Comparison of ENCODE assay signal across 8 cellular contexts in genomic region chr1:37865348-37866119, GRCh38. TPM values are rescaled to one million over a fixed set of nuclear protein-coding genes. Genes with fewer than 3 reads are reported as not detected.
DNase-seq lines count a peak whose midpoint lies in the region; ATAC-seq, FAIRE-seq and TF ChIP-seq lines count a peak whose summit lies in the region.

No MANE protein-coding gene starts in this region.

- FAIRE-seq in endothelial cell of umbilical vein (lab: Jason Lieb, UNC), result peak; percentile 46

- no TSS peak for BruUV-seq in endothelial cell of umbilical vein (replicated peaks; lab: Mats Ljungman, UMichigan)

- no peaks in the 10 kb centered on the region for H3K9me3 ChIP-seq in endothelial cell of umbilical vein (replicated peaks; ENCODE audit: control insufficient read depth, insufficient read depth, low read length)

- H3K36me3 ChIP-seq in endothelial cell of umbilical vein (ENCODE audit: control insufficient read depth in 2 of 2, extremely low read depth in 1 of 2, insufficient read depth in 2 of 2, low read length in 2 of 2), result peaks cover 0 to 9% of the 10 kb centered on the region in 2 experiments

- CTCF ChIA-PET in endothelial cell of umbilical vein (lab: Charles Lee), result no interaction called here

- no peak overlapping the region for H3K9ac ChIP-seq in endothelial cell of umbilical vein (replicated peaks; ENCODE audit: extremely low read depth, insufficient read depth, low read length)

- H4K20me1 ChIP-seq in endothelial cell of umbilical vein (replicated peaks; ENCODE audit: control insufficient read depth, extremely low read depth, insufficient read depth, low read length), result no peaks in the 10 kb centered on the region

- H3K4me1 ChIP-seq in endothelial cell of umbilical vein (ENCODE audit: control insufficient read depth, extremely low read depth, insufficient read depth, low read length), result no peaks in the 10 kb centered on the region

- POLR2A ChIA-PET in endothelial cell of umbilical vein (lab: Charles Lee), result no interaction called here

- ATAC-seq in GM19463 (IDR thresholded peaks at IDR 0.05; ENCODE audit: unreplicated experiment), result no peak

- intact Hi-C loops in endothelial cell of umbilical vein (cut with micrococcal nuclease), result loop anchor here (10.0 kb wide), 1 partner anchor 391 kb away; the partner anchor contains the start of gene ZC3H12A

- no peaks in the 10 kb centered on the region for H3K9me1 ChIP-seq in endothelial cell of umbilical vein (replicated peaks; ENCODE audit: control insufficient read depth, extremely low read depth, insufficient read depth, low read length)

- peak; percentile 67 for DNase-seq in activated CD4-positive, alpha-beta T cell treated with anti-CD3 and anti-CD28 coated beads for 48 hours
- DNase-seq in activated CD4-positive, alpha-beta T cell treated with anti-CD3 and anti-CD28 coated beads, Interleukin-2, amount 50 U/mL, for 4 hours, result no peak
- DNase-seq in RKO (ENCODE audit: low spot score), result peak; percentile 78
- DNase-seq in endothelial cell of umbilical vein (ENCODE audit: low read depth, low spot score), result no peak
- peak; percentile 17 to 34 for DNase-seq in stimulated activated CD8-positive, alpha-beta memory T cell treated with anti-CD3 and anti-CD28 coated beads, Interleukin-7, amount 100 ng/mL, for 48 hours (ENCODE audit: extremely low read depth in 1 of 2, low read depth in 1 of 2)
- DNase-seq in central memory CD4-positive, alpha-beta T cell, result no peak
- DNase-seq in DMS79 (lab: John Stamatoyannopoulos, UW), result no peak

- no peak for TF ChIP-seq CTCF in endothelial cell of umbilical vein (IDR thresholded peaks at IDR 0.05; ENCODE audit: extremely low read depth in 1 of 2, insufficient read depth in 1 of 2, low read depth in 1 of 2, low read length in 2 of 2)

- H3K27ac ChIP-seq in endothelial cell of umbilical vein (ENCODE audit: insufficient read depth, low read depth, low read length), result no peak overlapping the region

- H3K4me3 ChIP-seq in endothelial cell of umbilical vein (replicated peaks in 1 of 3; ENCODE audit: insufficient read depth in 1 of 3, low read depth in 1 of 3, low read length in 3 of 3), result no peak overlapping the region

- no peak overlapping the region for H2AFZ ChIP-seq in endothelial cell of umbilical vein (ENCODE audit: low read depth, low read length)

- dilution Hi-C loops in endothelial cell of umbilical vein (cut with MboI; ENCODE audit: extremely low pct_ligation_motif_present, low sequenced_read_pairs), result no loop called here

- no peak overlapping the region for H3K4me2 ChIP-seq in endothelial cell of umbilical vein (ENCODE audit: insufficient read depth, low read length)

- H3K27me3 ChIP-seq in endothelial cell of umbilical vein (ENCODE audit: control insufficient read depth in 2 of 2, insufficient read depth in 2 of 2, low read length in 2 of 2), result no peaks in the 10 kb centered on the region

- TF ChIP-seq POLR2A in endothelial cell of umbilical vein (IDR thresholded peaks at IDR 0.05; ENCODE audit: low read depth, low read length), result no peak

- H3K79me2 ChIP-seq in endothelial cell of umbilical vein (ENCODE audit: control insufficient read depth, insufficient read depth, low read length), result no peaks in the 10 kb centered on the region

TF ChIP-seq in endothelial cell of umbilical vein, 7 proteins besides CTCF, POLR2A, EP300 and RAD21:
- TF ChIP-seq FOS (IDR thresholded peaks at IDR 0.05; ENCODE audit: borderline replicate concordance, insufficient read depth, low read length), result peak; percentile 11
- no peak for TF ChIP-seq JUN (IDR thresholded peaks at IDR 0.05; ENCODE audit: borderline replicate concordance, insufficient read depth, insufficient read length, low read depth)
- no peak for TF ChIP-seq POLR2AphosphoS5 (IDR thresholded peaks at IDR 0.05; ENCODE audit: insufficient read depth, low read depth, low read length)
TF ChIP-seq in endothelial cell of umbilical vein: peak in this region for 1.

RNA-seq across cellular contexts. Expression of gene MTF1, which starts 6.1 kb away (rescaled TPM):
- 18.5 and 18.9 TPM in 2 replicates for total RNA-seq in endothelial cell of umbilical vein
- polyA plus RNA-seq in endothelial cell of umbilical vein, result 4.9 and 5.2 TPM in 2 replicates
- polyA plus RNA-seq in endothelial cell of umbilical vein (2011; cell fraction: cytosol; rRNA removed), result 4.4 and 4.6 TPM in 2 replicates
- 6.0 and 10.1 TPM in 2 replicates for polyA plus RNA-seq in endothelial cell of umbilical vein (2011; cell fraction: nucleus; rRNA removed)
- 5.4 and 7.1 TPM in 2 replicates for polyA plus RNA-seq in endothelial cell of umbilical vein (2012)
- polyA minus RNA-seq in endothelial cell of umbilical vein, result 20.0 and 22.7 TPM in 2 replicates
- polyA minus RNA-seq in endothelial cell of umbilical vein (2011; cell fraction: cytosol; rRNA and poly(A)+ RNA removed), result 4.6 TPM
- polyA minus RNA-seq in endothelial cell of umbilical vein (2011; cell fraction: nucleus; rRNA and poly(A)+ RNA removed), result 4.9 and 12.6 TPM in 2 replicates

RNA-seq across cellular contexts. Expression of gene YRDC, which starts 57.5 kb away (rescaled TPM):
- total RNA-seq in endothelial cell of umbilical vein, result 19.2 and 20.4 TPM in 2 replicates
- polyA plus RNA-seq in endothelial cell of umbilical vein, result 20.4 and 20.5 TPM in 2 replicates
- polyA plus RNA-seq in endothelial cell of umbilical vein (2011; cell fraction: cytosol; rRNA removed), result 23.5 and 23.7 TPM in 2 replicates
- 12.2 and 12.7 TPM in 2 replicates for polyA plus RNA-seq in endothelial cell of umbilical vein (2011; cell fraction: nucleus; rRNA removed)
- 19.8 and 22.8 TPM in 2 replicates for polyA plus RNA-seq in endothelial cell of umbilical vein (2012)
- polyA minus RNA-seq in endothelial cell of umbilical vein, result 15.2 and 17.0 TPM in 2 replicates
- polyA minus RNA-seq in endothelial cell of umbilical vein (2011; cell fraction: cytosol; rRNA and poly(A)+ RNA removed), result 22.2 TPM
- polyA minus RNA-seq in endothelial cell of umbilical vein (2011; cell fraction: nucleus; rRNA and poly(A)+ RNA removed), result 5.9 and 6.9 TPM in 2 replicates

RNA-seq across cellular contexts. Expression of gene C1orf122, which starts 57.9 kb away (rescaled TPM):
- total RNA-seq in endothelial cell of umbilical vein, result 32.8 and 36.5 TPM in 2 replicates
- polyA plus RNA-seq in endothelial cell of umbilical vein, result 38.8 and 54.0 TPM in 2 replicates
- 14.0 and 22.0 TPM in 2 replicates for polyA plus RNA-seq in endothelial cell of umbilical vein (2011; cell fraction: cytosol; rRNA removed)
- polyA plus RNA-seq in endothelial cell of umbilical vein (2011; cell fraction: nucleus; rRNA removed), result 10.4 and 11.9 TPM in 2 replicates
- 11.3 and 23.4 TPM in 2 replicates for polyA plus RNA-seq in endothelial cell of umbilical vein (2012)
- polyA minus RNA-seq in endothelial cell of umbilical vein, result 9.0 and 9.3 TPM in 2 replicates
- polyA minus RNA-seq in endothelial cell of umbilical vein (2011; cell fraction: cytosol; rRNA and poly(A)+ RNA removed), result 29.6 TPM
- polyA minus RNA-seq in endothelial cell of umbilical vein (2011; cell fraction: nucleus; rRNA and poly(A)+ RNA removed), result 1.8 and 2.7 TPM in 2 replicates

Comparison
In these comparisons a context has a peak if more than half of its experiments do, and no peak if none do; other contexts are left out.
1. DNase-seq: peak in activated CD4-positive, alpha-beta T cell treated with anti-CD3 and anti-CD28 coated beads for 48 hours (single experiment), RKO (single experiment) and stimulated activated CD8-positive, alpha-beta memory T cell treated with anti-CD3 and anti-CD28 coated beads, Interleukin-7, amount 100 ng/mL, for 48 hours (2 of 2); none in activated CD4-positive, alpha-beta T cell treated with anti-CD3 and anti-CD28 coated beads, Interleukin-2, amount 50 U/mL, for 4 hours (0 of 2), endothelial cell of umbilical vein (single experiment), central memory CD4-positive, alpha-beta T cell (single experiment) and DMS79 (single experiment).